Comparison of ENCODE assay signal across 12 cellular contexts in genomic region chr12:107400686-107401447, GRCh38.
A peak's percentile ranks its signal among the peaks of the same experiment; 100 is the strongest.
DNase-seq lines count a peak whose midpoint lies in the region; ATAC-seq and TF ChIP-seq lines count a peak whose summit lies in the region.
"Had no signal": no experiment of that assay in that cellular context is flagged by ENCODE, and none has a peak within 500 bp of the region (broad histone marks: within the 10 kb centered on the region; RNA-seq: fewer than 3 reads in every experiment).

No MANE protein-coding gene starts in this region.

- ATAC-seq in GM21717 (IDR thresholded peaks at IDR 0.05; ENCODE audit: unreplicated experiment) (no peak), GM21723 (IDR thresholded peaks at IDR 0.05; ENCODE audit: unreplicated experiment) (no peak)
- ATAC-seq: body of pancreas had no signal

- no peaks in the 10 kb centered on the region for H3K9me3 Mint-ChIP-seq in HFFc6

- H3K27ac Mint-ChIP-seq in HFFc6: no peak overlapping the region

- H3K27me3 ChIP-seq in A673 (replicated peaks; ENCODE audit: insufficient read depth, low read depth, low read length, poor library complexity): no peaks in the 10 kb centered on the region
- H3K27me3 ChIP-seq: body of pancreas had no signal

- DNase-seq in A673 (ENCODE audit: low spot score) (peak; percentile 85), EH (ENCODE audit: low read depth) (peak; percentile 53), NCI-H82 treated with DMSO at 0.1 percent for 48 hours (lab: John Stamatoyannopoulos, UW; ENCODE audit: unreplicated experiment) (peak; percentile 7), fibroblast of peridontal ligament (ENCODE audit: extremely low read depth) (peak; percentile 78), HFFc6 (no peak), 8988T (no peak)
- DNase-seq: activated CD4-positive, alpha-beta T cell treated with anti-CD3 and anti-CD28 coated beads, Interleukin-2, amount 50 U/mL, for 48 hours; body of pancreas; heart right ventricle; trophoblast cell had no signal

- no peaks in the 10 kb centered on the region for H3K9me3 ChIP-seq in A673 (ENCODE audit: low read depth, low read length, poor library complexity, severe bottlenecking)
- H3K9me3 ChIP-seq: body of pancreas, heart right ventricle had no signal

- H3K27ac ChIP-seq in A673 (ENCODE audit: low read depth, low read length, poor library complexity, severe bottlenecking): no peak overlapping the region
- H3K27ac ChIP-seq: body of pancreas, heart right ventricle had no signal

- H3K4me1 Mint-ChIP-seq in HFFc6 (ENCODE audit: low read depth): no peaks in the 10 kb centered on the region

- CTCF ChIA-PET in A673 (lab: Charles Lee): interaction anchor here (0.6 to 0.9 kb wide), 2 partner anchors 26 to 309 kb away, joined by 7 to 8 read pairs; no protein-coding TSS in a partner anchor

- peaks cover 13% of the 10 kb centered on the region for H3K4me1 ChIP-seq in A673 (ENCODE audit: insufficient read depth, low read length, poor library complexity, severe bottlenecking)
- H3K4me1 ChIP-seq: body of pancreas had no signal

- H3K36me3 Mint-ChIP-seq in HFFc6 (ENCODE audit: low read depth): no peaks in the 10 kb centered on the region; the same call in 1 of the 2 replicates

- H3K4me3 ChIP-seq in A673 (ENCODE audit: low read depth, low read length, poor library complexity, severe bottlenecking): no peak overlapping the region
- H3K4me3 ChIP-seq: body of pancreas, heart right ventricle had no signal

- no peak overlapping the region for H3K4me3 Mint-ChIP-seq in HFFc6

- BruUV-seq in A673 (replicated peaks; lab: Mats Ljungman, UMichigan): no TSS peak

- H3K27me3 Mint-ChIP-seq in HFFc6 (ENCODE audit: insufficient read depth): peaks cover 1% of the 10 kb centered on the region

- POLR2A ChIA-PET in A673 (lab: Charles Lee; ENCODE audit: low non-redundant PET): no interaction called here

- H3K36me3 ChIP-seq in A673 (ENCODE audit: insufficient read depth, low read length, poor library complexity, severe bottlenecking): no peaks in the 10 kb centered on the region
- H3K36me3 ChIP-seq: heart right ventricle had no signal

- intact Hi-C loops in A673 (cut with micrococcal nuclease; ENCODE audit: unreplicated experiment): loop anchor here (2.0 to 10.0 kb wide), 2 partner anchors 82 to 166 kb away; a partner anchor contains a TSS

- no peak for TF ChIP-seq CTCF in A673 (conservative IDR thresholded peaks at IDR 0.05; ENCODE audit: low read depth, low read length)
- no peak for TF ChIP-seq CTCF in HFFc6 (IDR thresholded peaks at IDR 0.05)

Comparison
In these comparisons a context has a peak if more than half of its experiments do, and no peak if none do; other contexts are left out.
1. DNase-seq: peak in A673 (single experiment), EH (single experiment), NCI-H82 treated with DMSO at 0.1 percent for 48 hours (single experiment) and fibroblast of peridontal ligament (single experiment); none in HFFc6 (single experiment) and 8988T (single experiment).